In genomic region chr2:28869494-28870145, GRCh38 we compare ENCODE assay signal across 8 cellular contexts. TPM values are rescaled to one million over a fixed set of nuclear protein-coding genes. Genes with fewer than 3 reads are reported as not detected.
DNase-seq lines count a peak whose midpoint lies in the region; ATAC-seq, FAIRE-seq and TF ChIP-seq lines count a peak whose summit lies in the region.

No MANE protein-coding gene starts in this region.

- H3K36me3 ChIP-seq in bronchial epithelial cell (ENCODE audit: control insufficient read depth, insufficient read depth, low read length): no peaks in the 10 kb centered on the region
- no peaks in the 10 kb centered on the region for H3K36me3 ChIP-seq in lower lobe of right lung
- no peaks in the 10 kb centered on the region for H3K36me3 ChIP-seq in tibial artery

- TF ChIP-seq CTCF in bronchial epithelial cell (IDR thresholded peaks at IDR 0.05; ENCODE audit: insufficient read depth, low read length, severe bottlenecking) (no peak), lower lobe of right lung (IDR thresholded peaks at IDR 0.05) (no peak), tibial artery (IDR thresholded peaks at IDR 0.05) (no peak)

- FAIRE-seq in bronchial epithelial cell (lab: Jason Lieb, UNC): no peak

- no peaks in the 10 kb centered on the region for H3K9me3 ChIP-seq in lower lobe of right lung
- no peaks in the 10 kb centered on the region for H3K9me3 ChIP-seq in tibial artery

- intact Hi-C loops in lower lobe of right lung (cut with DNase I): no loop called here
- intact Hi-C loops in tibial artery (cut with DNase I; ENCODE audit: low total_unique reads): no loop called here

- peak; percentile 11 for ATAC-seq in HG02623 (IDR thresholded peaks at IDR 0.05; ENCODE audit: unreplicated experiment)
- ATAC-seq in lower lobe of right lung: peak; percentile 45 to 69

- peak overlapping the region; percentile 75 for H3K4me3 ChIP-seq in bronchial epithelial cell (ENCODE audit: low read depth, low read length)
- peak overlapping the region; percentile 99 for H3K4me3 ChIP-seq in lower lobe of right lung
- H3K4me3 ChIP-seq in tibial artery: peak overlapping the region; percentile 68 to 72

- H3K4me1 ChIP-seq in lower lobe of right lung: peaks cover 29% of the 10 kb centered on the region
- H3K4me1 ChIP-seq in tibial artery: peaks cover 0 to 34% (median 26%) of the 10 kb centered on the region in 4 donors

- H3K27me3 ChIP-seq in bronchial epithelial cell (ENCODE audit: control insufficient read depth, insufficient read depth, low read length) (no peaks in the 10 kb centered on the region), lower lobe of right lung (ENCODE audit: low read depth) (no peaks in the 10 kb centered on the region), tibial artery (no peaks in the 10 kb centered on the region)

- DNase-seq in activated effector memory CD4-positive, alpha-beta T cell treated with anti-CD3 and anti-CD28 coated beads, Interleukin-2, amount 50 U/mL, for 16 hours: peak; percentile 65
- DNase-seq in activated effector memory CD4-positive, alpha-beta T cell treated with Interleukin-2 at 50 U/mL for 16 hours: no peak
- DNase-seq in NCI-H460 (ENCODE audit: extremely low read depth, low read depth) (peak; percentile 12), bronchial epithelial cell (ENCODE audit: low read depth) (peak; percentile 9), lower lobe of right lung (peak; percentile 58), tibial artery (peak in 1 of 2 donors; percentile 20), NCI-H1092 treated with DMSO at 0.1 percent for 48 hours (lab: John Stamatoyannopoulos, UW) (no peak)

- peak overlapping the region; percentile 90 for H3K27ac ChIP-seq in lower lobe of right lung
- H3K27ac ChIP-seq in tibial artery: peak overlapping the region; percentile 69 to 76

RNA-seq across cellular contexts. Expression of gene TRMT61B, which starts 0.5 kb away (rescaled TPM):
- total RNA-seq in NCI-H460 (2014; rRNA removed; shearing (Covaris generic)): 22.4 and 29.4 TPM in 2 replicates
- polyA plus RNA-seq in NCI-H460 (2014; cell fraction: nucleus; rRNA removed): 12.2 and 28.0 TPM in 2 replicates
- total RNA-seq in bronchial epithelial cell (16.1 and 17.0 TPM in 2 replicates), lower lobe of right lung (13.0 TPM)

RNA-seq across cellular contexts. Expression of gene WDR43, which starts 24.8 kb away (rescaled TPM):
- total RNA-seq in NCI-H460 (2014; rRNA removed; shearing (Covaris generic)): 144 and 152 TPM in 2 replicates
- polyA plus RNA-seq in NCI-H460 (2014; cell fraction: nucleus; rRNA removed): 67.4 and 78.3 TPM in 2 replicates
- total RNA-seq in bronchial epithelial cell (54.9 and 117 TPM in 2 replicates), lower lobe of right lung (27.9 TPM)

RNA-seq across cellular contexts. Expression of gene SPDYA, which starts 59.0 kb away (rescaled TPM):
- total RNA-seq in NCI-H460 (2014; rRNA removed; shearing (Covaris generic)): 0.23 and 0.30 TPM in 2 replicates
- polyA plus RNA-seq in NCI-H460 (2014; cell fraction: nucleus; rRNA removed): 0.18 TPM in 1 of 2 replicates, not detected in the other
- total RNA-seq in bronchial epithelial cell: 0.79 and 1.4 TPM in 2 replicates
- 1.9 TPM for total RNA-seq in lower lobe of right lung

Comparison
In these comparisons a context has a peak if more than half of its experiments do, and no peak if none do; other contexts are left out.
1. DNase-seq: peak in activated effector memory CD4-positive, alpha-beta T cell treated with anti-CD3 and anti-CD28 coated beads, Interleukin-2, amount 50 U/mL, for 16 hours (single experiment), NCI-H460 (single experiment), bronchial epithelial cell (single experiment) and lower lobe of right lung (single experiment); none in activated effector memory CD4-positive, alpha-beta T cell treated with Interleukin-2 at 50 U/mL for 16 hours (single experiment) and NCI-H1092 treated with DMSO at 0.1 percent for 48 hours (single experiment).
2. Peak in every context shown above with its lines, with median percentiles within 50 percentile points of each other: H3K4me3 ChIP-seq.